9 cellular contexts compared by ENCODE assay signal in genomic region chr19:3403489-3404323, GRCh38. TPM values are rescaled to one million over a fixed set of nuclear protein-coding genes. Genes with fewer than 3 reads are reported as not detected.
DNase-seq lines count a peak whose midpoint lies in the region; ATAC-seq and TF ChIP-seq lines count a peak whose summit lies in the region.
"Had no signal": no experiment of that assay in that cellular context is flagged by ENCODE, and none has a peak within 500 bp of the region (broad histone marks: within the 10 kb centered on the region; RNA-seq: fewer than 3 reads in every experiment).

No MANE protein-coding gene starts in this region.

- CTCF ChIA-PET in SK-N-SH (lab: Yijun Ruan, JAX) = no interaction called here

- POLR2A ChIA-PET in SK-N-SH (lab: Yijun Ruan, JAX) = no interaction called here

- H3K79me2 ChIP-seq in SK-N-SH (ENCODE audit: insufficient read depth) = peaks cover 84% of the 10 kb centered on the region

- peaks cover 0 to 12% of the 10 kb centered on the region in 2 experiments; a peak in 2 of 4 replicates for H3K4me1 ChIP-seq in SK-N-SH (ENCODE audit: control insufficient read depth in 1 of 2, insufficient read depth in 2 of 2, low read depth in 1 of 2, low read length in 1 of 2)

- peaks cover 36% of the 10 kb centered on the region; the same call in 1 of the 2 replicates for H4K20me1 ChIP-seq in SK-N-SH (ENCODE audit: insufficient read depth)

- no peaks in the 10 kb centered on the region for H3F3A ChIP-seq in SK-N-SH (replicated peaks; ENCODE audit: insufficient read depth)

- TF ChIP-seq RAD21 in SK-N-SH (IDR thresholded peaks at IDR 0.05; ENCODE audit: low read length) = no peak

- H3K9me3 ChIP-seq in SK-N-SH = no peaks in the 10 kb centered on the region

- no peak overlapping the region for H3K9ac ChIP-seq in SK-N-SH

- 51% methylated on average over 29 of the region's 49 CpGs for WGBS in SK-N-SH (ENCODE audit: low lambda C conversion rate)

- DNase-seq in AG08396 (ENCODE audit: low spot score) (peak; percentile 96), SK-N-SH (peak; percentile 93), foreskin fibroblast (peak; percentile 98), nucleus accumbens (lab: John Stamatoyannopoulos, UW) (peak; percentile 55 to 96 (median 82)), T-helper 1 cell (no peak), NCI-H128 (lab: John Stamatoyannopoulos, UW; ENCODE audit: unreplicated experiment) (no peak)
- DNase-seq: DMS79 treated with DMSO at 0.1 percent for 48 hours had no signal

- H2AFZ ChIP-seq in SK-N-SH (ENCODE audit: low read depth) = no peak overlapping the region

- no peak for TF ChIP-seq EP300 in SK-N-SH (IDR thresholded peaks at IDR 0.05; ENCODE audit: borderline replicate concordance in 1 of 2, low read depth in 1 of 2, low read length in 1 of 2)

- TF ChIP-seq CTCF in SK-N-SH (IDR thresholded peaks at IDR 0.05) (no peak), foreskin fibroblast (IDR thresholded peaks at IDR 0.05; ENCODE audit: low read depth, low read length) (no peak)

- H3K36me3 ChIP-seq in SK-N-SH (replicated peaks in 1 of 2; ENCODE audit: control insufficient read depth in 1 of 2, insufficient read depth in 2 of 2, low read length in 1 of 2) = peaks cover 5 to 8% of the 10 kb centered on the region in 2 experiments

- peak overlapping the region in 1 of 2 experiments; percentile 65; a peak in 2 of 4 replicates for H3K27ac ChIP-seq in SK-N-SH (ENCODE audit: low read depth in 2 of 2, low read length in 1 of 2)

- H3K9me2 ChIP-seq in SK-N-SH = no peaks in the 10 kb centered on the region

- no peak overlapping the region for H3K4me2 ChIP-seq in SK-N-SH

- no peak overlapping the region for H3K4me3 ChIP-seq in SK-N-SH (ENCODE audit: low read depth in 2 of 2, low read length in 1 of 2)
- peak overlapping the region; percentile 36 to 37 for H3K4me3 ChIP-seq in foreskin fibroblast (ENCODE audit: low read depth in 1 of 2, low read length in 2 of 2)

- H3K27me3 ChIP-seq in SK-N-SH (ENCODE audit: insufficient read depth) = no peaks in the 10 kb centered on the region

- ATAC-seq in HG02840 (IDR thresholded peaks at IDR 0.05; ENCODE audit: low FRiP score, unreplicated experiment) (no peak), GM19463 (IDR thresholded peaks at IDR 0.05; ENCODE audit: unreplicated experiment) (no peak)

TF ChIP-seq in SK-N-SH, 30 proteins besides CTCF, POLR2A, EP300 and RAD21:
- TF ChIP-seq MXI1 (IDR thresholded peaks at IDR 0.05; ENCODE audit: low read depth, low read length) = 0 out of 2 replicates have a peak, but pooled peaks have one; percentile 41
- TF ChIP-seq SMC3 (IDR thresholded peaks at IDR 0.05; ENCODE audit: low read depth, low read length) = no peak
- no peak for TF ChIP-seq JUND (IDR thresholded peaks at IDR 0.05)
- no peak for TF ChIP-seq POLR2AphosphoS5 (IDR thresholded peaks at IDR 0.05; ENCODE audit: low read depth, low read length)
- no peak for TF ChIP-seq USF1 (IDR thresholded peaks at IDR 0.05; ENCODE audit: borderline replicate concordance, low read depth)
- peak; percentile 48 for TF ChIP-seq CHD2 (IDR thresholded peaks at IDR 0.05; ENCODE audit: low read length, partially characterized antibody)
- TF ChIP-seq YY1 (IDR thresholded peaks at IDR 0.05; ENCODE audit: low read depth) = no peak
TF ChIP-seq in SK-N-SH: peak in this region for 2.

RNA-seq across cellular contexts. Expression of gene NFIC, which starts 37.3 kb away (rescaled TPM):
- 2.6 and 7.2 TPM in 2 replicates for polyA plus RNA-seq in SK-N-SH (2012; rRNA removed)
- 5.7 and 8.1 TPM in 2 replicates for polyA plus RNA-seq in SK-N-SH (2012; cell fraction: cytosol; rRNA removed)
- 13.4 and 14.9 TPM in 2 replicates for polyA plus RNA-seq in SK-N-SH (2012; cell fraction: nucleus; rRNA removed)

Comparison
In these comparisons a context has a peak if more than half of its experiments do, and no peak if none do; other contexts are left out.
1. DNase-seq: peak in AG08396 (single experiment), SK-N-SH (single experiment), foreskin fibroblast (2 of 2) and nucleus accumbens (56 of 56); none in T-helper 1 cell (0 of 5) and NCI-H128 (single experiment).
2. H3K4me3 ChIP-seq: peak in foreskin fibroblast (2 of 2); none in SK-N-SH (0 of 2).